8 cellular contexts compared by ENCODE assay signal in genomic region chr7:27192546-27193334, GRCh38. TPM values are rescaled to one million over a fixed set of nuclear protein-coding genes. Genes with fewer than 3 reads are reported as not detected.
A peak's percentile ranks its signal among the peaks of the same experiment; 100 is the strongest.
DNase-seq lines count a peak whose midpoint lies in the region; ATAC-seq and TF ChIP-seq lines count a peak whose summit lies in the region.

No MANE protein-coding gene starts in this region.

- H4K20me1 ChIP-seq in osteoblast (ENCODE audit: insufficient read depth, low read length) = peaks cover 7% of the 10 kb centered on the region

- no peak for TF ChIP-seq POLR2A in esophagus squamous epithelium (IDR thresholded peaks at IDR 0.05)

- peaks cover 39 to 100% (median 80%) of the 10 kb centered on the region in 4 donors for H3K27me3 ChIP-seq in esophagus squamous epithelium
- peaks cover under 1% of the 10 kb centered on the region for H3K27me3 ChIP-seq in osteoblast (ENCODE audit: insufficient read depth, low read length)
- no peaks in the 10 kb centered on the region for H3K27me3 ChIP-seq in SJCRH30

- H2AFZ ChIP-seq in osteoblast (ENCODE audit: low read length) = peak overlapping the region; percentile 71

- H3K36me3 ChIP-seq in esophagus squamous epithelium = no peaks in the 10 kb centered on the region
- no peaks in the 10 kb centered on the region for H3K36me3 ChIP-seq in osteoblast (ENCODE audit: insufficient read depth, low read length)
- H3K36me3 ChIP-seq in SJCRH30 = no peaks in the 10 kb centered on the region

- intact Hi-C loops in esophagus squamous epithelium (cut with DNase I) = loop anchor here (10.0 kb wide), 1 partner anchor 822 kb away; no protein-coding TSS in a partner anchor

- H3K9me3 ChIP-seq in esophagus squamous epithelium (no peaks in the 10 kb centered on the region), osteoblast (ENCODE audit: low read depth, low read length) (no peaks in the 10 kb centered on the region), SJCRH30 (replicated peaks) (no peaks in the 10 kb centered on the region)

- H3K4me3 ChIP-seq in esophagus squamous epithelium = peak overlapping the region in 3 of 4 donors; percentile 16 to 61 (median 35)
- peak overlapping the region; percentile 72 for H3K4me3 ChIP-seq in osteoblast (ENCODE audit: insufficient read depth, low read length)
- no peak overlapping the region for H3K4me3 ChIP-seq in SJCRH30

- ATAC-seq in HG03571 (IDR thresholded peaks at IDR 0.05; ENCODE audit: unreplicated experiment) (no peak), GM21576 (IDR thresholded peaks at IDR 0.05; ENCODE audit: unreplicated experiment) (no peak)

- TF ChIP-seq CTCF in esophagus squamous epithelium (IDR thresholded peaks at IDR 0.05) (no peak), osteoblast (IDR thresholded peaks at IDR 0.05; ENCODE audit: extremely low read depth, low read depth, low read length) (no peak)

- peaks cover 28 to 42% (median 29%) of the 10 kb centered on the region in 3 donors for H3K4me1 ChIP-seq in esophagus squamous epithelium
- peaks cover 67% of the 10 kb centered on the region for H3K4me1 ChIP-seq in osteoblast (ENCODE audit: insufficient read depth, low read length)
- H3K4me1 ChIP-seq in SJCRH30 = no peaks in the 10 kb centered on the region

- WGBS in esophagus squamous epithelium, 2 donors = 0 to 1% methylated on average over 12 to 20 of the region's 78 CpGs

- DNase-seq in CD1c-positive myeloid dendritic cell (ENCODE audit: extremely low spot score) (peak; percentile 79), NCI-H69 (lab: John Stamatoyannopoulos, UW) (peak; percentile 40), esophagus squamous epithelium (lab: John Stamatoyannopoulos, UW) (no peak), osteoblast (ENCODE audit: insufficient read length, low spot score, missing footprints) (peak; percentile 96), NCI-H82 treated with DMSO at 0.1 percent for 48 hours (lab: John Stamatoyannopoulos, UW; ENCODE audit: unreplicated experiment) (no peak), SJCRH30 (no peak)

- H3K27ac ChIP-seq in esophagus squamous epithelium (no peak overlapping the region), osteoblast (ENCODE audit: low read depth, low read length) (peak overlapping the region; percentile 85), SJCRH30 (no peak overlapping the region)

- H3K4me2 ChIP-seq in osteoblast (ENCODE audit: insufficient read depth, low read length) = peak overlapping the region; percentile 96

- H3K79me2 ChIP-seq in osteoblast (ENCODE audit: insufficient read depth, low read length) = peaks cover 97% of the 10 kb centered on the region

RNA-seq across cellular contexts. Expression of gene HOXA13, which starts 7.2 kb away (rescaled TPM):
- total RNA-seq in esophagus squamous epithelium (not detected), osteoblast (6.2 and 8.0 TPM in 2 replicates)
- 1.6 and 1.7 TPM in 2 replicates for total RNA-seq in SJCRH30 (2014; rRNA removed; shearing (Covaris generic))

RNA-seq across cellular contexts. Expression of gene HOXA11, which starts 7.7 kb away (rescaled TPM):
- total RNA-seq in esophagus squamous epithelium = not detected
- total RNA-seq in osteoblast = 14.4 and 15.2 TPM in 2 replicates
- 5.0 and 5.8 TPM in 2 replicates for total RNA-seq in SJCRH30 (2014; rRNA removed; shearing (Covaris generic))

RNA-seq across cellular contexts. Expression of gene HOXA10, which starts 18.6 kb away (rescaled TPM):
- total RNA-seq in esophagus squamous epithelium = not detected
- total RNA-seq in osteoblast = 32.1 and 43.1 TPM in 2 replicates
- total RNA-seq in SJCRH30 (2014; rRNA removed; shearing (Covaris generic)) = 16.2 and 17.2 TPM in 2 replicates

RNA-seq across cellular contexts. Expression of gene HOXA9, which starts 27.4 kb away (rescaled TPM):
- total RNA-seq in esophagus squamous epithelium (1 to 10 TPM in 1 of 4 donors, under 1 TPM in 1, not detected in 2; 0.57 to 1.1 TPM), osteoblast (15.3 and 19.5 TPM in 2 replicates)
- 0.10 and 0.30 TPM in 2 replicates for total RNA-seq in SJCRH30 (2014; rRNA removed; shearing (Covaris generic))

RNA-seq across cellular contexts. Expression of gene HOXA7, which starts 36.3 kb away (rescaled TPM):
- total RNA-seq in esophagus squamous epithelium (under 1 TPM; 0.23 to 0.76 (median 0.48) TPM), osteoblast (3.6 and 4.4 TPM in 2 replicates)
- 38.6 and 40.4 TPM in 2 replicates for total RNA-seq in SJCRH30 (2014; rRNA removed; shearing (Covaris generic))

Comparison
In these comparisons a context has a peak if more than half of its experiments do, and no peak if none do; other contexts are left out.
1. DNase-seq: peak in CD1c-positive myeloid dendritic cell (single experiment), NCI-H69 (single experiment) and osteoblast (single experiment); none in esophagus squamous epithelium (single experiment), NCI-H82 treated with DMSO at 0.1 percent for 48 hours (single experiment) and SJCRH30 (0 of 2).
2. RNA of gene HOXA10, which starts 18.6 kb away (total RNA-seq): 32.1 to 43.1 TPM in osteoblast and 16.2 to 17.2 TPM in SJCRH30; not detected in esophagus squamous epithelium; every median in the first group is over 10 times any median in the second.